15 cellular contexts compared by ENCODE assay signal in the genomic region with DNA sequence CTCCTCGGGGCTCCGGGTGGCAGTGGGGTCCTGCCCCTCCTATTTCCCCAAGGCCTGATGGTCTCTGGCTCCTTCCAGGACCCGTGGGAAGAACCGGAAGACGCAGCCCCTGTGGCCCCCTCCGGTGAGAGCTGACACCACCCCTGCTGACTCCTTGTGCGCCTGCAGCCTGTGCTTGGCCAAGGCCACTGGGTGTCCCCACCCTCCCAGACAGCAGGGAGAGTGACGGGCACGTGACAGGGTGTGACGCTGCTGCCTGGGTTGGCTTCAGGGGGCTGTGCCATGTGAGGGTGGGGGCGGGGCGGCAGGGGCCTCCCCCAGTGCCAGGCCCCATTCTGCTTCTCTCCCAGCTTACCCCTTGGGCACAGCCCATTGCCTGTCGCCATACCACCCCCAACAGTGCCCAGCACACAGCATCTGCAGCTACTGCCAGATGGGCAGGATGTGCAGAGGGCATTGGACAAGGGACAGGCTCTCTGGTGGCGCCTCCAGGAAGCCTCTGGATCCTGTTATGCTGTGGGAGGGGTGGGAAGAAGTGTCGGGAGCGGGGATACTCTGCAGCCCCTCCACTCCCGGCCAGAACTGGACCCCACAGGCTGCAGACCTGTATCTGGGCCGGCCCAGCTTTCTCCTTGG. TPM values are rescaled to one million over a fixed set of nuclear protein-coding genes. Genes with fewer than 3 reads are reported as not detected.
DNase-seq lines count a peak whose midpoint lies in the region; ATAC-seq, FAIRE-seq and TF ChIP-seq lines count a peak whose summit lies in the region.
"Had no signal": no experiment of that assay in that cellular context is flagged by ENCODE, and none has a peak within 500 bp of the region (broad histone marks: within the 10 kb centered on the region; RNA-seq: fewer than 3 reads in every experiment).

No MANE protein-coding gene starts in this region.

- CTCF ChIA-PET in GM12878 (lab: Yijun Ruan, JAX) = interaction anchor here (2.1 kb wide), 1 partner anchor 15 kb away, joined by 7 read pairs; no protein-coding TSS in a partner anchor

- no peak for FAIRE-seq in GM12878 (lab: Jason Lieb, UNC)

- no peak for TF ChIP-seq POLR2A in GM12878 (IDR thresholded peaks at IDR 0.05; ENCODE audit: low read depth, low read length)

- peak; percentile 32 for DNase-seq in DND-41
- peak in 49 of 76 experiments; percentile 3 to 81 (median 36) for DNase-seq in HUDEP-2 (lab: John Stamatoyannopoulos, UW; ENCODE audit: unreplicated experiment in 76 of 76)
- no peak for DNase-seq in GM12878 (ENCODE audit: low read depth, low spot score)
- peak; percentile 70 for DNase-seq in osteoblast (ENCODE audit: insufficient read length, low spot score, missing footprints)
- DNase-seq in epidermal melanocyte (ENCODE audit: insufficient read length, low spot score) = no peak
- DNase-seq in stimulated activated CD4-positive, alpha-beta T cell treated with anti-CD3 and anti-CD28 coated beads, Interleukin-4, amount 100 ng/mL, for 4 hours = no peak
- no peak for DNase-seq in middle frontal gyrus (ENCODE audit: extremely low spot score, low spot score)
- DNase-seq: activated B cell treated with CpG ODN at 0.5 μM for 24 hours, hippocampal formation, left lung, NCI-H187 treated with DMSO at 0.1 percent for 48 hours, stomach had no signal

- intact Hi-C loops in GM12878 (cut with micrococcal nuclease; ENCODE audit: unreplicated experiment) = no loop called here

- in situ Hi-C loops in GM12878 (cut with MboI) = no loop called here

- H2AFZ ChIP-seq in DND-41 (ENCODE audit: low read depth, low read length) = no peak overlapping the region
- H2AFZ ChIP-seq in GM12878 (ENCODE audit: control insufficient read depth, low read depth, low read length) = no peak overlapping the region
- no peak overlapping the region for H2AFZ ChIP-seq in osteoblast (ENCODE audit: low read length)
- H2AFZ ChIP-seq: neural progenitor cell had no signal

- BruUV-seq in GM12878 (replicated peaks; lab: Mats Ljungman, UMichigan) = no TSS peak

- H3K9me3 ChIP-seq in DND-41 (ENCODE audit: insufficient read depth, low read length, severe bottlenecking) = no peaks in the 10 kb centered on the region
- no peaks in the 10 kb centered on the region for H3K9me3 ChIP-seq in GM12878 (replicated peaks; ENCODE audit: control insufficient read depth, insufficient read depth, low read length)
- H3K9me3 ChIP-seq in osteoblast (ENCODE audit: low read depth, low read length) = no peaks in the 10 kb centered on the region
- H3K9me3 ChIP-seq: Caco-2, left lung, stomach had no signal

- H3K4me1 ChIP-seq in DND-41 (ENCODE audit: insufficient read depth, low read length) (no peaks in the 10 kb centered on the region), GM12878 (ENCODE audit: control insufficient read depth, insufficient read depth, low read length) (no peaks in the 10 kb centered on the region), osteoblast (ENCODE audit: insufficient read depth, low read length) (no peaks in the 10 kb centered on the region)
- H3K4me1 ChIP-seq: left lung, stomach had no signal

- peak; percentile 31 for TF ChIP-seq CTCF in DND-41 (IDR thresholded peaks at IDR 0.05; ENCODE audit: borderline replicate concordance, extremely low read depth, low read length, poor library complexity, severe bottlenecking)
- peak in 2 of 3 experiments; percentile 15 to 25; a peak in 2 of 6 replicates for TF ChIP-seq CTCF in GM12878 (IDR thresholded peaks at IDR 0.05 in 2 of 3, conservative IDR thresholded peaks at IDR 0.05 in 1 of 3; ENCODE audit: control insufficient read depth in 2 of 3, extremely low read depth in 1 of 3, insufficient read depth in 1 of 3, low read depth in 3 of 3, low read length in 3 of 3)
- TF ChIP-seq CTCF in osteoblast (IDR thresholded peaks at IDR 0.05; ENCODE audit: extremely low read depth, low read depth, low read length) = no peak

- SMC1A ChIA-PET in GM12878 (lab: Charles Lee; ENCODE audit: uncharacterized antibody, unreplicated experiment) = no interaction called here

- peak; percentile 50 for ATAC-seq in DND-41 (ENCODE audit: insufficient read depth, low read depth)
- ATAC-seq in GM12878 = peak; percentile 84
- ATAC-seq: left lung had no signal

- no peak overlapping the region for H3K9ac ChIP-seq in DND-41 (ENCODE audit: low read depth, low read length)
- no peak overlapping the region for H3K9ac ChIP-seq in GM12878 (ENCODE audit: control insufficient read depth, insufficient read depth, low read length)
- H3K9ac ChIP-seq: neural progenitor cell had no signal

- no peak for TF ChIP-seq EP300 in GM12878 (IDR thresholded peaks at IDR 0.05; ENCODE audit: borderline replicate concordance in 1 of 2, control insufficient read depth in 1 of 2, low read depth in 2 of 2, low read length in 2 of 2)

- H3K79me2 ChIP-seq in DND-41 (ENCODE audit: insufficient read depth, low read length) (no peaks in the 10 kb centered on the region), GM12878 (ENCODE audit: control insufficient read depth, insufficient read depth, low read length) (no peaks in the 10 kb centered on the region), osteoblast (ENCODE audit: insufficient read depth, low read length) (no peaks in the 10 kb centered on the region)

- H3K27ac ChIP-seq in DND-41 (ENCODE audit: low read length) (no peak overlapping the region), GM12878 (ENCODE audit: control insufficient read depth, insufficient read depth) (no peak overlapping the region), osteoblast (ENCODE audit: low read depth, low read length) (no peak overlapping the region)
- H3K27ac ChIP-seq: left lung, neural progenitor cell, stomach had no signal

- no peak overlapping the region for H3K4me3 ChIP-seq in DND-41 (ENCODE audit: low read depth in 1 of 2, low read length in 2 of 2)
- no peak overlapping the region for H3K4me3 ChIP-seq in GM12878
- no peak overlapping the region for H3K4me3 ChIP-seq in osteoblast (ENCODE audit: insufficient read depth, low read length)
- H3K4me3 ChIP-seq: left lung, neural progenitor cell, stomach had no signal

- no peak overlapping the region for H3K4me2 ChIP-seq in DND-41 (ENCODE audit: insufficient read depth, low read length)
- H3K4me2 ChIP-seq in GM12878 (ENCODE audit: control insufficient read depth, insufficient read depth) = no peak overlapping the region
- H3K4me2 ChIP-seq in osteoblast (ENCODE audit: insufficient read depth, low read length) = no peak overlapping the region
- H3K4me2 ChIP-seq: neural progenitor cell had no signal

- H4K20me1 ChIP-seq in DND-41 (ENCODE audit: insufficient read depth, low read length) (peaks cover 21% of the 10 kb centered on the region), GM12878 (ENCODE audit: control insufficient read depth, insufficient read depth) (no peaks in the 10 kb centered on the region), osteoblast (ENCODE audit: insufficient read depth, low read length) (no peaks in the 10 kb centered on the region)

- POLR2A ChIA-PET in GM12878 (lab: Charles Lee) = no interaction called here

- H3K36me3 ChIP-seq in DND-41 (ENCODE audit: insufficient read depth, low read length) = no peaks in the 10 kb centered on the region
- no peaks in the 10 kb centered on the region for H3K36me3 ChIP-seq in GM12878 (ENCODE audit: control insufficient read depth in 2 of 2, insufficient read depth in 2 of 2, low read length in 1 of 2)
- H3K36me3 ChIP-seq in osteoblast (ENCODE audit: insufficient read depth, low read length) = no peaks in the 10 kb centered on the region
- H3K36me3 ChIP-seq: left lung, neural progenitor cell, stomach had no signal

- RAD21 ChIA-PET in GM12878 (lab: Charles Lee; ENCODE audit: unreplicated experiment) = no interaction called here

- TF ChIP-seq RAD21 in GM12878 (IDR thresholded peaks at IDR 0.05; ENCODE audit: insufficient read depth, low read depth, low read length) = 0 out of 2 replicates have a peak, but pooled peaks have one; percentile 34

- 15% methylated on average over 18 of the region's 18 CpGs for WGBS in GM12878 (ENCODE audit: insufficient coverage, insufficient replicate concordance, low lambda C conversion rate, missing lambda C conversion rate)

- H3K27me3 ChIP-seq in DND-41 (ENCODE audit: insufficient read depth, low read length, poor library complexity) (peaks cover 12% of the 10 kb centered on the region), GM12878 (replicated peaks in 1 of 2; ENCODE audit: control insufficient read depth in 2 of 2, insufficient read depth in 2 of 2, low read length in 1 of 2) (peaks cover 0 to 5% of the 10 kb centered on the region in 2 experiments; a peak in 2 of 4 replicates), osteoblast (ENCODE audit: insufficient read depth, low read length) (no peaks in the 10 kb centered on the region)
- H3K27me3 ChIP-seq: neural progenitor cell had no signal

RNA-seq across cellular contexts. Expression of a gene that starts 2.9 kb away (rescaled TPM):
- 27.4 and 27.6 TPM in 2 replicates for total RNA-seq in GM12878 (2013; cell fraction: nucleolus; rRNA removed)
- total RNA-seq in GM12878 (2014; rRNA removed) (0.11 TPM in 1 of 2 replicates, not detected in the other), GM12878 (2014; rRNA removed; fragmentation: Illumina TruSeq; extraction: Trizol) (not detected in 2 replicates), GM12878 (2021) (not detected in 2 replicates), osteoblast (under 0.01 and 0.29 TPM in 2 replicates)
- polyA plus RNA-seq in GM12878 (2011; ENCODE audit: low read depth) = 0.29 TPM
- polyA plus RNA-seq in GM12878 (2011; rRNA removed) (0.26 and 0.31 TPM in 2 replicates), GM12878 (2014; fragmentation: Illumina TruSeq; extraction: Trizol) (not detected in 2 replicates), GM12878 (2014; fragmentation: Nextera tagmentation; extraction: Ambion mirVana) (not detected), GM12878 (2014; rRNA removed) (0.08 TPM in 1 of 2 replicates, not detected in the other), GM12878 (2016; fragmentation: Nextera tagmentation; extraction: Ambion mirVana) (not detected)
- 0.99 and 1.1 TPM in 2 replicates for polyA plus RNA-seq in GM12878 (2011; cell fraction: cytosol; rRNA removed)
- 4.9 and 10.3 TPM in 2 replicates for polyA plus RNA-seq in GM12878 (2011; cell fraction: nucleus; rRNA removed)
- 1.2 and 4.0 TPM in 2 replicates for polyA plus RNA-seq in GM12878 (2012)
- 0.66 and 1.3 TPM in 2 replicates for polyA minus RNA-seq in GM12878 (2011; rRNA and poly(A)+ RNA removed)
- not detected in 2 replicates for polyA minus RNA-seq in GM12878 (2011; cell fraction: cytosol; rRNA and poly(A)+ RNA removed)
- 1.7 and 2.4 TPM in 2 replicates for polyA minus RNA-seq in GM12878 (2011; cell fraction: nucleus; rRNA and poly(A)+ RNA removed)
- total RNA-seq: activated B cell treated with CpG ODN at 0.5 μM for 24 hours, stomach had no signal
- polyA plus RNA-seq: stomach had no signal

RNA-seq across cellular contexts. Expression of a gene that starts 15.7 kb away (rescaled TPM):
- total RNA-seq in GM12878 (2013; cell fraction: nucleolus; rRNA removed) = not detected in 2 replicates
- total RNA-seq in GM12878 (2014; rRNA removed) (not detected in 2 replicates), GM12878 (2014; rRNA removed; fragmentation: Illumina TruSeq; extraction: Trizol) (not detected in 2 replicates), GM12878 (2021) (not detected in 2 replicates), osteoblast (not detected in 2 replicates)
- not detected for polyA plus RNA-seq in GM12878 (2011; ENCODE audit: low read depth)
- polyA plus RNA-seq in GM12878 (2011; rRNA removed) (not detected in 2 replicates), GM12878 (2014; fragmentation: Illumina TruSeq; extraction: Trizol) (not detected in 2 replicates), GM12878 (2014; fragmentation: Nextera tagmentation; extraction: Ambion mirVana) (not detected), GM12878 (2014; rRNA removed) (not detected in 2 replicates), GM12878 (2016; fragmentation: Nextera tagmentation; extraction: Ambion mirVana) (under 1 TPM in 1 of 2 experiments, not detected in 1; 0.11 TPM)
- polyA plus RNA-seq in GM12878 (2011; cell fraction: cytosol; rRNA removed) = not detected in 2 replicates
- not detected in 2 replicates for polyA plus RNA-seq in GM12878 (2011; cell fraction: nucleus; rRNA removed)
- polyA plus RNA-seq in GM12878 (2012) = not detected in 2 replicates
- polyA minus RNA-seq in GM12878 (2011; rRNA and poly(A)+ RNA removed) = not detected in 2 replicates
- not detected in 2 replicates for polyA minus RNA-seq in GM12878 (2011; cell fraction: cytosol; rRNA and poly(A)+ RNA removed)
- polyA minus RNA-seq in GM12878 (2011; cell fraction: nucleus; rRNA and poly(A)+ RNA removed) = not detected in 2 replicates
- total RNA-seq: activated B cell treated with CpG ODN at 0.5 μM for 24 hours had no signal
- polyA plus RNA-seq: esophagus had no signal

RNA-seq across cellular contexts. Expression of a gene that starts 22.7 kb away (rescaled TPM):
- total RNA-seq in GM12878 (2013; cell fraction: nucleolus; rRNA removed) = 18.1 and 21.9 TPM in 2 replicates
- 19.7 and 21.6 TPM in 2 replicates for total RNA-seq in GM12878 (2014; rRNA removed)
- 18.5 and 21.3 TPM in 2 replicates for total RNA-seq in GM12878 (2014; rRNA removed; fragmentation: Illumina TruSeq; extraction: Trizol)
- total RNA-seq in GM12878 (2021) = 36.1 and 37.8 TPM in 2 replicates
- 17.4 TPM for polyA plus RNA-seq in GM12878 (2011; ENCODE audit: low read depth)
- 23.2 and 27.5 TPM in 2 replicates for polyA plus RNA-seq in GM12878 (2011; rRNA removed)
- polyA plus RNA-seq in GM12878 (2011; cell fraction: cytosol; rRNA removed) = 20.2 and 23.4 TPM in 2 replicates
- polyA plus RNA-seq in GM12878 (2011; cell fraction: nucleus; rRNA removed) = 24.5 and 27.8 TPM in 2 replicates
- polyA plus RNA-seq in GM12878 (2012) = 21.8 and 26.7 TPM in 2 replicates
- 23.3 and 24.7 TPM in 2 replicates for polyA plus RNA-seq in GM12878 (2014; fragmentation: Illumina TruSeq; extraction: Trizol)
- polyA plus RNA-seq in GM12878 (2014; fragmentation: Nextera tagmentation; extraction: Ambion mirVana) = 10 to 100 TPM; 11.4 to 14.8 TPM
- 32.9 and 33.1 TPM in 2 replicates for polyA plus RNA-seq in GM12878 (2014; rRNA removed)
- 10 to 100 TPM in 1 of 2 experiments, 1 to 10 TPM in 1; 4.6 to 14.5 TPM for polyA plus RNA-seq in GM12878 (2016; fragmentation: Nextera tagmentation; extraction: Ambion mirVana)
- polyA minus RNA-seq in GM12878 (2011; rRNA and poly(A)+ RNA removed) = 19.0 and 21.1 TPM in 2 replicates
- 14.3 and 17.2 TPM in 2 replicates for polyA minus RNA-seq in GM12878 (2011; cell fraction: cytosol; rRNA and poly(A)+ RNA removed)
- 5.7 and 10.3 TPM in 2 replicates for polyA minus RNA-seq in GM12878 (2011; cell fraction: nucleus; rRNA and poly(A)+ RNA removed)
- total RNA-seq in osteoblast = 23.9 and 26.8 TPM in 2 replicates

RNA-seq across cellular contexts. Expression of a gene that starts 34.0 kb away (rescaled TPM):
- 164 and 192 TPM in 2 replicates for total RNA-seq in GM12878 (2013; cell fraction: nucleolus; rRNA removed)
- total RNA-seq in GM12878 (2014; rRNA removed) (32.1 and 40.5 TPM in 2 replicates), GM12878 (2014; rRNA removed; fragmentation: Illumina TruSeq; extraction: Trizol) (15.6 and 16.9 TPM in 2 replicates), GM12878 (2021) (67.4 and 79.9 TPM in 2 replicates), osteoblast (63.1 and 68.4 TPM in 2 replicates)
- polyA plus RNA-seq in GM12878 (2011; ENCODE audit: low read depth) = 31.0 TPM
- polyA plus RNA-seq in GM12878 (2011; rRNA removed) (19.2 and 26.1 TPM in 2 replicates), GM12878 (2014; fragmentation: Illumina TruSeq; extraction: Trizol) (6.8 and 15.9 TPM in 2 replicates), GM12878 (2014; fragmentation: Nextera tagmentation; extraction: Ambion mirVana) (1 to 10 TPM in 1 of 2 experiments, under 1 TPM in 1; 0.45 to 1.5 TPM), GM12878 (2014; rRNA removed) (56.4 and 58.9 TPM in 2 replicates), GM12878 (2016; fragmentation: Nextera tagmentation; extraction: Ambion mirVana) (10 to 100 TPM; 35.6 to 36.6 TPM)
- polyA plus RNA-seq in GM12878 (2011; cell fraction: cytosol; rRNA removed) = 37.0 and 50.6 TPM in 2 replicates
- 540 and 583 TPM in 2 replicates for polyA plus RNA-seq in GM12878 (2011; cell fraction: nucleus; rRNA removed)
- 72.1 and 81.0 TPM in 2 replicates for polyA plus RNA-seq in GM12878 (2012)
- polyA minus RNA-seq in GM12878 (2011; rRNA and poly(A)+ RNA removed) = 26.0 and 32.3 TPM in 2 replicates
- 13.7 and 14.7 TPM in 2 replicates for polyA minus RNA-seq in GM12878 (2011; cell fraction: cytosol; rRNA and poly(A)+ RNA removed)
- 64.4 and 75.1 TPM in 2 replicates for polyA minus RNA-seq in GM12878 (2011; cell fraction: nucleus; rRNA and poly(A)+ RNA removed)

RNA-seq across cellular contexts. Expression of a gene that starts 54.4 kb away (rescaled TPM):
- not detected in 2 replicates for total RNA-seq in GM12878 (2013; cell fraction: nucleolus; rRNA removed)
- total RNA-seq in GM12878 (2014; rRNA removed) (not detected in 2 replicates), GM12878 (2014; rRNA removed; fragmentation: Illumina TruSeq; extraction: Trizol) (not detected in 2 replicates), GM12878 (2021) (not detected in 2 replicates), osteoblast (not detected in 2 replicates)
- not detected for polyA plus RNA-seq in GM12878 (2011; ENCODE audit: low read depth)
- polyA plus RNA-seq in GM12878 (2011; rRNA removed) (not detected in 2 replicates), GM12878 (2014; fragmentation: Illumina TruSeq; extraction: Trizol) (not detected in 2 replicates), GM12878 (2014; fragmentation: Nextera tagmentation; extraction: Ambion mirVana) (not detected), GM12878 (2014; rRNA removed) (not detected in 2 replicates), GM12878 (2016; fragmentation: Nextera tagmentation; extraction: Ambion mirVana) (not detected)
- not detected in 2 replicates for polyA plus RNA-seq in GM12878 (2011; cell fraction: cytosol; rRNA removed)
- 0.10 and 0.18 TPM in 2 replicates for polyA plus RNA-seq in GM12878 (2011; cell fraction: nucleus; rRNA removed)
- not detected in 2 replicates for polyA plus RNA-seq in GM12878 (2012)
- not detected in 2 replicates for polyA minus RNA-seq in GM12878 (2011; rRNA and poly(A)+ RNA removed)
- polyA minus RNA-seq in GM12878 (2011; cell fraction: cytosol; rRNA and poly(A)+ RNA removed) = not detected in 2 replicates
- not detected in 2 replicates for polyA minus RNA-seq in GM12878 (2011; cell fraction: nucleus; rRNA and poly(A)+ RNA removed)
- total RNA-seq: activated B cell treated with CpG ODN at 0.5 μM for 24 hours, left lung had no signal
- polyA plus RNA-seq: esophagus had no signal

Comparison
In these comparisons a context has a peak if more than half of its experiments do, and no peak if none do; other contexts are left out.
1. DNase-seq: peak in DND-41 (single experiment), HUDEP-2 (49 of 76) and osteoblast (single experiment); none in GM12878 (single experiment), epidermal melanocyte (single experiment), stimulated activated CD4-positive, alpha-beta T cell treated with anti-CD3 and anti-CD28 coated beads, Interleukin-4, amount 100 ng/mL, for 4 hours (0 of 2) and middle frontal gyrus (single experiment).